Comparison of ENCODE assay signal across 26 cellular contexts in the genomic region with DNA sequence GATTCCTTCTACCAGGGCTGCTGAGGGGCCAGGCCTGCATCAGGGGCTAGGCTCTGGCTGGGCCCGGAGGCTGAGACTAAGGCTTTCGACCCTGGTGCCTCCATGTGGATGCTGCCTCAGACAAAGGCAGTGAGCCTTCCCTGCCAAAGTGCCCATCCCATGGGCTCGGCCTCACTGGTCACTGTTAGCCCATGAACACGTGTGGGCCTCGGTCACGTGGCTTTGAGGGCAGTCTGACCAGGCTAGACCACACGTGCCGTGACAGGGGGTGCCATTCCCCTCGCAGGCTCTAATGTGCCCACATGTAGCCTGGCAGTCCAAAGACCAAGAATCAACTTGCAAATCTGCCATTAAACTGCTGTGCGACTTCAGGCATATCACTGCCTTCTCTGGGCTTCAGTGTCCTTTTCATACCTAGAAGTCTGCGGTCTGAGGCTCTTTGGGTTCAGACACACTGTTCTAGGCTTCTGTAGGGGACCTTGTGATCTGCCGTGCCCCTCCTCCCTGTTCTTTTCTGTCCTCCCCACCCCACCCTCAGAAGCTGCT.
"Had no signal": no experiment of that assay in that cellular context is flagged by ENCODE, and none has a peak within 500 bp of the region (broad histone marks: within the 10 kb centered on the region; RNA-seq: fewer than 3 reads in every experiment).

No MANE protein-coding gene starts in this region.

- H3K4me1 ChIP-seq: breast epithelium, SJCRH30 had no signal

- H3K36me3 ChIP-seq: breast epithelium, SJCRH30 had no signal

- H3K27ac Mint-ChIP-seq: activated CD8-positive, alpha-beta T cell treated with anti-CD3 and anti-CD28 coated beads, Interleukin-2, amount 10 ng/mL, durations not matched to agents 7 days and 5 days; activated naive CD4-positive, alpha-beta T cell treated with anti-CD3 and anti-CD28 coated beads, Interleukin-2, amount 50 U/mL, for 24 hours; activated T-helper 1 cell treated with anti-CD3 and anti-CD28 coated beads, Interleukin-12 subunit alpha, Interleukin-12 subunit beta, Interleukin-2, Interleukin-4 antibody, amounts not matched to agents 30 ng/mL and 10 ng/mL and 1 ng/mL, durations not matched to agents 14 hours and 24 hours and 36 hours had no signal

- H3K4me3 Mint-ChIP-seq: activated CD8-positive, alpha-beta T cell treated with anti-CD3 and anti-CD28 coated beads, Interleukin-2, amount 10 ng/mL, durations not matched to agents 7 days and 5 days; activated naive CD4-positive, alpha-beta T cell treated with anti-CD3 and anti-CD28 coated beads, Interleukin-2, amount 50 U/mL, for 24 hours; activated T-helper 1 cell treated with anti-CD3 and anti-CD28 coated beads, Interleukin-12 subunit alpha, Interleukin-12 subunit beta, Interleukin-2, Interleukin-4 antibody, amounts not matched to agents 30 ng/mL and 10 ng/mL and 1 ng/mL, durations not matched to agents 14 hours and 24 hours and 36 hours had no signal

- H3K4me2 ChIP-seq: SK-N-SH had no signal

- ATAC-seq: activated CD4-positive, CD25-positive, alpha-beta regulatory T cell treated with anti-CD3 and anti-CD28 coated beads, Interleukin-2, amount 50 U/mL, for 24 hours; activated CD8-positive, alpha-beta T cell treated with anti-CD3 and anti-CD28 coated beads, Interleukin-2, amount 10 ng/mL, durations not matched to agents 7 days and 5 days had no signal

- H3K36me3 Mint-ChIP-seq: activated naive CD4-positive, alpha-beta T cell treated with anti-CD3 and anti-CD28 coated beads, Interleukin-2, amount 50 U/mL, for 24 hours had no signal

- H3K27ac ChIP-seq: SJCRH30, WERI-Rb-1 had no signal

- H3K9me3 ChIP-seq: breast epithelium, SJCRH30, SK-N-SH had no signal

- H3K27me3 Mint-ChIP-seq: activated naive CD4-positive, alpha-beta T cell treated with anti-CD3 and anti-CD28 coated beads, Interleukin-2, amount 50 U/mL, for 24 hours had no signal

- H3K9me3 Mint-ChIP-seq: activated naive CD4-positive, alpha-beta T cell treated with anti-CD3 and anti-CD28 coated beads, Interleukin-2, amount 50 U/mL, for 24 hours; activated T-helper 1 cell treated with anti-CD3 and anti-CD28 coated beads, Interleukin-12 subunit alpha, Interleukin-12 subunit beta, Interleukin-2, Interleukin-4 antibody, amounts not matched to agents 30 ng/mL and 10 ng/mL and 1 ng/mL, durations not matched to agents 14 hours and 24 hours and 36 hours had no signal

- FAIRE-seq: RCC 7860 had no signal

- H3K27me3 ChIP-seq: breast epithelium, SJCRH30 had no signal

- H3K4me3 ChIP-seq: breast epithelium, SJCRH30 had no signal

- DNase-seq: activated CD4-positive, alpha-beta T cell treated with anti-CD3 and anti-CD28 coated beads for 4 hours; activated CD4-positive, alpha-beta T cell treated with anti-CD3 and anti-CD28 coated beads, Interleukin-2, amount 50 U/mL, for 4 hours; activated CD8-positive, alpha-beta memory T cell treated with anti-CD3 and anti-CD28 coated beads, Interleukin-2, amount 50 U/mL, for 48 hours; activated CD8-positive, alpha-beta T cell treated with anti-CD3 and anti-CD28 coated beads, Interleukin-2, amount 10 ng/mL, durations not matched to agents 7 days and 5 days; activated effector memory CD4-positive, alpha-beta T cell treated with Interleukin-2 at 50 U/mL for 16 hours; activated naive CD4-positive, alpha-beta T cell; activated T-cell treated with anti-CD3 and anti-CD28 coated beads, Interleukin-2, amount 50 U/mL, for 1 hour; aorta; central memory CD4-positive, alpha-beta T cell; MM.1S; NCI-H1436; NCI-H1694 treated with DMSO at 0.1 percent for 48 hours; NCI-H2029 treated with DMSO at 0.1 percent for 48 hours; NCI-H345; NCI-H526 treated with DMSO at 0.1 percent for 48 hours; NCI-H82; OCI-M1; SJCRH30; SK-N-SH; T-helper 1 cell; WERI-Rb-1 had no signal

- H3K9ac ChIP-seq: SK-N-SH had no signal
